21 cellular contexts compared by ENCODE assay signal in the genomic region with DNA sequence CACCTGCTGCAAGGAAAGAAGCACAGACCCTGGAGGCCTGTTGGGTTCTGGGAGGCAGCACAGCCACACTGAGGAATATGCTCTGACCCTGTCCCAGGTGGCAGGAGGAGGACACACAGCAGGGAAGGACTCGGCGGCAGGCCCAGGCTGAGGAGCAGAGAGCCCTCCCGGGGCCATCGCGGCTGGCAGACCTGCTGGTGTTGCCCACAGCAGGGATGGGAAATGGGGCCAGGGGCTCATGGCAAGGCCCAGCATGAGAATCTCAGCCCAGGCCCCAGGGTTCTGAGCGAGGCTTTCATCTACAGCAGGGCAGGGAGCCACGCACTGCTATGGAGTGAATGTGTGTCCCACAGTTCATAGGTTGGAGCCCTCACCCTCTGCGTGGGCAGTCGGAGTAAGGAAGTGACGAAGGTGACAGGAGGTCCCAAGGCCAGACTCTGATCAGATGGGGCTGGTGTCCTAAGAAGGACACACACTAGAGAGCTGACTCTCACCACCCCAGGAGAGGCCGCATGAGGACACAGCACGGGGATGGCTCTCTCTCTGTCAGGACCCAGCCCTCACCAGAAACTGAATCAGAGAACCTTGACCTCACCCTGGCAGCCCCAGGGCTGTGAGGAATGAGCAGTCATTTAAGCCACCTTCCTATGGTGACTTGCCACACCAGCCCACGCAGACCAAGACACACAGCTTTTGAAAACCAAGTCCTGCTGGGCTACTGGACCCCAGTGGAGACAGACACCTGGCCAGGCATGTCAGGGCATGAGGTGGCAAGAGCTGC. TPM values are rescaled to one million over a fixed set of nuclear protein-coding genes. Genes with fewer than 3 reads are reported as not detected.
A peak's percentile ranks its signal among the peaks of the same experiment; 100 is the strongest.
DNase-seq lines count a peak whose midpoint lies in the region; ATAC-seq and TF ChIP-seq lines count a peak whose summit lies in the region.
"Had no signal": no experiment of that assay in that cellular context is flagged by ENCODE, and none has a peak within 500 bp of the region (broad histone marks: within the 10 kb centered on the region; RNA-seq: fewer than 3 reads in every experiment).

No MANE protein-coding gene starts in this region.

- ATAC-seq in CD4-positive, alpha-beta T cell (ENCODE audit: poor library complexity) = no peak
- ATAC-seq: foreskin keratinocyte, GM23338, upper lobe of right lung had no signal

- peak overlapping the region; percentile 73 for H3K27ac Mint-ChIP-seq in glutamatergic neuron (ENCODE audit: unreplicated experiment)
- H3K27ac Mint-ChIP-seq in CD4-positive, alpha-beta T cell = no peak overlapping the region
- H3K27ac Mint-ChIP-seq: activated naive CD4-positive, alpha-beta T cell treated with anti-CD3 and anti-CD28 coated beads for 36 hours; GM23338 had no signal

- H3K36me3 Mint-ChIP-seq in glutamatergic neuron (ENCODE audit: unreplicated experiment) = peaks cover 28% of the 10 kb centered on the region
- H3K36me3 Mint-ChIP-seq in CD4-positive, alpha-beta T cell (ENCODE audit: low read depth) = no peaks in the 10 kb centered on the region
- H3K36me3 Mint-ChIP-seq: CD4-positive, alpha-beta memory T cell had no signal

- intact Hi-C loops in CD4-positive, alpha-beta T cell (cut with DNase I, micrococcal nuclease) = no loop called here

- peaks cover 14% of the 10 kb centered on the region for H3K27me3 Mint-ChIP-seq in glutamatergic neuron (ENCODE audit: unreplicated experiment)
- H3K27me3 Mint-ChIP-seq in CD4-positive, alpha-beta T cell = peaks cover 4% of the 10 kb centered on the region
- H3K27me3 Mint-ChIP-seq: CD4-positive, alpha-beta memory T cell had no signal

- peaks cover 26% of the 10 kb centered on the region for H3K9me3 Mint-ChIP-seq in glutamatergic neuron (ENCODE audit: unreplicated experiment)
- H3K9me3 Mint-ChIP-seq in CD4-positive, alpha-beta T cell = no peaks in the 10 kb centered on the region

- peaks cover 16% of the 10 kb centered on the region for H3K4me1 Mint-ChIP-seq in glutamatergic neuron (ENCODE audit: low read depth, unreplicated experiment)
- no peaks in the 10 kb centered on the region for H3K4me1 Mint-ChIP-seq in CD4-positive, alpha-beta T cell (ENCODE audit: low read depth)
- H3K4me1 Mint-ChIP-seq: GM23338 had no signal

- H3K27ac ChIP-seq in CD4-positive, alpha-beta T cell (ENCODE audit: low read depth, low read length) = no peak overlapping the region
- H3K27ac ChIP-seq: ascending aorta, foreskin keratinocyte, SK-N-MC, upper lobe of right lung had no signal

- no peak overlapping the region for H3K4me3 Mint-ChIP-seq in glutamatergic neuron (ENCODE audit: unreplicated experiment)
- H3K4me3 Mint-ChIP-seq in CD4-positive, alpha-beta T cell = no peak overlapping the region
- H3K4me3 Mint-ChIP-seq: activated naive CD4-positive, alpha-beta T cell treated with anti-CD3 and anti-CD28 coated beads for 36 hours; activated T-cell treated with anti-CD3 and anti-CD28 coated beads, Interleukin-2, amount 50 U/mL, for 4 hours; GM23338 had no signal

- H3K27me3 ChIP-seq in CD4-positive, alpha-beta T cell (ENCODE audit: control insufficient read depth, insufficient read depth, low read length) = no peaks in the 10 kb centered on the region
- H3K27me3 ChIP-seq: ascending aorta, foreskin keratinocyte, upper lobe of right lung had no signal

- peaks cover 3% of the 10 kb centered on the region for H3K9me3 ChIP-seq in CD4-positive, alpha-beta T cell (ENCODE audit: control insufficient read depth, low read length)
- H3K9me3 ChIP-seq: ascending aorta, upper lobe of right lung had no signal

- CTCF ChIA-PET in CD4-positive, alpha-beta T cell (lab: Charles Lee) = no interaction called here

- TF ChIP-seq CTCF in glutamatergic neuron (IDR thresholded peaks at IDR 0.05; ENCODE audit: partially characterized antibody, unreplicated experiment) = no peak
- TF ChIP-seq CTCF in CD4-positive, alpha-beta T cell (IDR thresholded peaks at IDR 0.05) = no peak

- POLR2A ChIA-PET in CD4-positive, alpha-beta T cell (lab: Charles Lee) = no interaction called here

- DNase-seq in DMS 273 treated with DMSO at 0.1 percent for 48 hours (lab: John Stamatoyannopoulos, UW) = peak; percentile 75
- peak; percentile 77 to 90 for DNase-seq in NCI-H524 (lab: John Stamatoyannopoulos, UW)
- DNase-seq in glutamatergic neuron = no peak
- DNase-seq in CD4-positive, alpha-beta T cell = no peak
- no peak for DNase-seq in DMS79 treated with DMSO at 0.1 percent for 48 hours (lab: John Stamatoyannopoulos, UW)
- no peak for DNase-seq in amniotic stem cell (lab: John Stamatoyannopoulos, UW)
- DNase-seq: activated naive CD4-positive, alpha-beta T cell treated with anti-CD3 and anti-CD28 coated beads for 36 hours; activated T-cell treated with anti-CD3 and anti-CD28 coated beads, Interleukin-2, amount 50 U/mL, for 4 hours; DMS79; foreskin keratinocyte; hippocampal formation; NCI-H345; occipital lobe; spleen; stimulated activated CD4-positive, alpha-beta T cell treated with anti-CD3 and anti-CD28 coated beads, Interleukin-4, amount 100 ng/mL, for 24 hours; upper lobe of right lung had no signal

RNA-seq across cellular contexts. Expression of a gene that starts 10.3 kb away (rescaled TPM):
- total RNA-seq in glutamatergic neuron (ENCODE audit: unreplicated experiment) = 140 TPM
- 1 to 10 TPM; 7.7 to 8.6 TPM for total RNA-seq in CD4-positive, alpha-beta T cell

RNA-seq across cellular contexts. Expression of a gene that starts 13.2 kb away (rescaled TPM):
- total RNA-seq in glutamatergic neuron (ENCODE audit: unreplicated experiment) = 15.8 TPM
- total RNA-seq in CD4-positive, alpha-beta T cell = not detected
- total RNA-seq: activated naive CD4-positive, alpha-beta T cell treated with anti-CD3 and anti-CD28 coated beads for 36 hours; CD4-positive, alpha-beta memory T cell; foreskin keratinocyte; renal cortical epithelial cell had no signal

RNA-seq across cellular contexts. Expression of a gene that starts 46.5 kb away (rescaled TPM):
- 16.5 TPM for total RNA-seq in glutamatergic neuron (ENCODE audit: unreplicated experiment)
- 10 to 100 TPM; 15.4 to 17.0 TPM for total RNA-seq in CD4-positive, alpha-beta T cell

RNA-seq across cellular contexts. Expression of a gene that starts 56.4 kb away (rescaled TPM):
- total RNA-seq in glutamatergic neuron (ENCODE audit: unreplicated experiment) = 4.1 TPM
- total RNA-seq in CD4-positive, alpha-beta T cell = under 1 TPM; 0.36 to 0.64 TPM

Comparison
In these comparisons a context has a peak if more than half of its experiments do, and no peak if none do; other contexts are left out.
1. DNase-seq: peak in DMS 273 treated with DMSO at 0.1 percent for 48 hours (single experiment) and NCI-H524 (2 of 2); none in glutamatergic neuron (single experiment), CD4-positive, alpha-beta T cell (0 of 10), DMS79 treated with DMSO at 0.1 percent for 48 hours (single experiment) and amniotic stem cell (single experiment).
2. RNA of a gene that starts 10.3 kb away (total RNA-seq): 140 TPM in glutamatergic neuron (single experiment); 7.7 to 8.6 TPM in CD4-positive, alpha-beta T cell; every median in the first group is over 10 times any median in the second.
3. RNA of a gene that starts 13.2 kb away (total RNA-seq): 15.8 TPM in glutamatergic neuron (single experiment); not detected in CD4-positive, alpha-beta T cell; every median in the first group is over 10 times any median in the second.